In genomic region chr13:106450991-106451390, GRCh38 we compare ENCODE assay signal across 1 cellular context.
TF ChIP-seq lines count a peak whose summit lies in the region.

No MANE protein-coding gene starts in this region.

TF ChIP-seq in WTC11, 78 proteins besides CTCF, POLR2A, EP300 and RAD21 (continued from another document):
- TF ChIP-seq AFF4 (CRISPR knock-in tag; IDR thresholded peaks at IDR 0.05; ENCODE audit: borderline replicate concordance) (no peak), ZNF512 (CRISPR knock-in tag; IDR thresholded peaks at IDR 0.05; ENCODE audit: borderline replicate concordance) (no peak), ETV6 (CRISPR knock-in tag; IDR thresholded peaks at IDR 0.05) (no peak), ZNF138 (CRISPR knock-in tag; conservative IDR thresholded peaks at IDR 0.05) (no peak), CREB1 (CRISPR knock-in tag; IDR thresholded peaks at IDR 0.05) (no peak), NR1H2 (CRISPR knock-in tag; IDR thresholded peaks at IDR 0.05) (no peak), ZNF121 (CRISPR knock-in tag; IDR thresholded peaks at IDR 0.05) (no peak), ZNF396 (CRISPR knock-in tag; IDR thresholded peaks at IDR 0.05; ENCODE audit: borderline replicate concordance) (no peak), EMX1 (CRISPR knock-in tag; IDR thresholded peaks at IDR 0.05) (no peak), E2F4 (CRISPR knock-in tag; IDR thresholded peaks at IDR 0.05; ENCODE audit: borderline replicate concordance, low read depth) (no peak), SMAD3 (CRISPR knock-in tag; IDR thresholded peaks at IDR 0.05; ENCODE audit: borderline replicate concordance) (no peak)
